In the genomic region with DNA sequence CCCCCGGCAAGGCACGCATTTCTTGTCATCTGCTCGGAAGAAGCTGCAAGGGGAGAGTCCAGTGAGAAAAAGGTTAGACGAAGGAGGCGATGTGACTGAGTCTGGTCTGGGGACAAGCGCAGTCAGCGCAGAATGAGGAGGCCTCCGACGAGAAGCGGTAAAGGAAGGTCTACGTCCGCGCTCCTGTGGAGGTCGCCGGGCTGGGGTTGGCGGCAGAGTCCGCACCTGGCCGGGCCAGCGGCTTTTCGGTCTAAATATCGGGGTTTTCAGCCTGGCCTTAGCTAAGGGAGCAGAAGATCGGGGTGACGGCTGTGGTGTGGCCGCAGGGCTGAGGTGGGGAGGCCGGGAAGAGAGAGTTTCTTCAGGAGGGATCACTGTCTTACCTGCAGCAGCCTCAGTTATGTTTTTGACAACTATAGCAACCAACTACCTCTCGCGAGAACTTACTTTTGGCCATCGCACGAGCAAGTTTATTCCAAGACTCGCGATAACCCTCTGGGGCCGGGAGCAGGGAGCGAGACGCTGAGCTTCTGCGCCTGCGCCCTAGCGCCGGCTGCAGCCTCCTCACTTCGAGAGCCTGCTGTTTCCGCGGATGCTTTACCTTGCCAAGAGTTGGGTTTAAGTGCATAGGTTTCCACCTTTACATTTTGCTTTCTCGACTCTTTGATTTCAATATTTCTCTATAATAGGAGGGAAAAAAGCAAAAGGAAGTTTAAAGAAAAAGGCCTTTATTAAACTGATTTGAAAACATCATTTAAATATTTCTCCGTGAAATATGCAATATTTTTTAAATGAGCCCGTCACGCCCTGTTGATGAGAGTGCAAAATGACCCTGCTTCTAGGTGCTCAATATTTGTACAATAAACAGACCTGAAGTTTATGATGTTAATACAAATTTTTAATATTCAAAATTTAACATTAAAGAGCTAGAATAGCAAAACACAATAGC, we compare ENCODE assay signal across 8 cellular contexts. TPM values are rescaled to one million over a fixed set of nuclear protein-coding genes. Genes with fewer than 3 reads are reported as not detected.
A peak's percentile ranks its signal among the peaks of the same experiment; 100 is the strongest.
DNase-seq lines count a peak whose midpoint lies in the region; ATAC-seq and TF ChIP-seq lines count a peak whose summit lies in the region.

A gene (minus strand): TSS at position 534 of the 949 bp plus-strand sequence. CDS start 4,068 bp downstream, outside the sequence.

- DNase-seq in NCI-H226 (peak; percentile 89), activated B cell treated with CpG ODN at 0.5 μM for 24 hours (peak; percentile 77), caudate nucleus (lab: John Stamatoyannopoulos, UW) (peak in 59 of 61 donors; percentile 48 to 95 (median 82)), inferior parietal cortex (ENCODE audit: extremely low spot score) (peak; percentile 91), smooth muscle cell (lab: John Stamatoyannopoulos, UW; ENCODE audit: unreplicated experiment) (peak; percentile 62)

- WGBS in smooth muscle cell (ENCODE audit: low lambda C conversion rate) = 4% methylated on average over 45 of the region's 45 CpGs

- H3K4me1 Mint-ChIP-seq in activated B cell treated with CpG ODN at 0.5 μM for 24 hours = peaks cover 14% of the 10 kb centered on the region

- peak within 1 kb of the TSS; percentile 77 for H3K4me3 ChIP-seq in ACC112 (ENCODE audit: low read depth, low read length)
- H3K4me3 ChIP-seq in smooth muscle cell = peak within 1 kb of the TSS; percentile 82

- intact Hi-C loops in activated B cell treated with CpG ODN at 0.5 μM for 24 hours (cut with micrococcal nuclease) = loop anchor here (1.0 to 2.0 kb wide), 3 partner anchors 56 to 111 kb away; a partner anchor contains a TSS

- H3K36me3 Mint-ChIP-seq in activated B cell treated with CpG ODN at 0.5 μM for 24 hours (ENCODE audit: low read depth) = peaks cover 7% of the 10 kb centered on the region

- H3K9me3 ChIP-seq in smooth muscle cell (replicated peaks; ENCODE audit: low read depth) = peaks cover 4% of the 10 kb centered on the region

- H3K4me3 Mint-ChIP-seq in activated B cell treated with CpG ODN at 0.5 μM for 24 hours = peak within 1 kb of the TSS; percentile 97

- no peak within 1 kb of the TSS for H3K27ac ChIP-seq in ACC112 (ENCODE audit: low read depth, low read length)
- peak within 1 kb of the TSS; percentile 42 for H3K27ac ChIP-seq in caudate nucleus (ENCODE audit: low read depth, low read length)
- peak within 1 kb of the TSS; percentile 77 for H3K27ac ChIP-seq in smooth muscle cell (ENCODE audit: low read depth)

- H3K79me2 ChIP-seq in ACC112 (ENCODE audit: control insufficient read depth, insufficient read depth, low read length, unreplicated experiment) = no peaks in the 10 kb centered on the region
- no peaks in the 10 kb centered on the region for H3K79me2 ChIP-seq in smooth muscle cell (ENCODE audit: low read depth)

- H3K9me3 Mint-ChIP-seq in activated B cell treated with CpG ODN at 0.5 μM for 24 hours = no peaks in the 10 kb centered on the region

- POLR2A ChIA-PET in activated B cell treated with CpG ODN at 0.5 μM for 24 hours (lab: Charles Lee) = interaction anchor here (0.6 to 2.6 kb wide), 4 partner anchors 54 to 507 kb away, joined by 3 to 10 read pairs (median 6); a partner anchor contains a TSS

- H3K36me3 ChIP-seq in ACC112 (ENCODE audit: insufficient read depth, low read length) (peaks cover 3% of the 10 kb centered on the region), smooth muscle cell (ENCODE audit: low read depth) (no peaks in the 10 kb centered on the region)

- peaks cover 5% of the 10 kb centered on the region for H3F3A ChIP-seq in smooth muscle cell (ENCODE audit: low read depth)

- H3K9ac ChIP-seq in smooth muscle cell (ENCODE audit: low read depth) = peak within 1 kb of the TSS; percentile 94

- no peaks in the 10 kb centered on the region for H4K20me1 ChIP-seq in smooth muscle cell (ENCODE audit: low read depth)

- H3K27me3 ChIP-seq in ACC112 (ENCODE audit: insufficient read depth, low read length) = no peaks in the 10 kb centered on the region
- H3K27me3 ChIP-seq in smooth muscle cell (ENCODE audit: low read depth) = peaks cover 35% of the 10 kb centered on the region

- H3K4me2 ChIP-seq in smooth muscle cell = peak within 1 kb of the TSS; percentile 96

- ATAC-seq in GM18907 (IDR thresholded peaks at IDR 0.05; ENCODE audit: unreplicated experiment) = peak; percentile 96
- peak; percentile 88 for ATAC-seq in HG03159 (IDR thresholded peaks at IDR 0.05; ENCODE audit: unreplicated experiment)
- peak; percentile 98 for ATAC-seq in activated B cell treated with CpG ODN at 0.5 μM for 24 hours (ENCODE audit: low read depth)

- TF ChIP-seq CTCF in activated B cell treated with CpG ODN at 0.5 μM for 24 hours (IDR thresholded peaks at IDR 0.05) (no peak), smooth muscle cell (IDR thresholded peaks at IDR 0.05; ENCODE audit: borderline replicate concordance, insufficient read depth, poor library complexity, severe bottlenecking) (no peak)

- CTCF ChIA-PET in activated B cell treated with CpG ODN at 0.5 μM for 24 hours (lab: Charles Lee) = interaction anchor here (1.5 kb wide), 1 partner anchor 261 kb away, joined by 3 read pairs; no protein-coding TSS in a partner anchor

- H3K4me1 ChIP-seq in ACC112 (ENCODE audit: control insufficient read depth, insufficient read depth, low read length, unreplicated experiment) = peaks cover 4% of the 10 kb centered on the region
- H3K4me1 ChIP-seq in smooth muscle cell (ENCODE audit: low read depth) = peaks cover 7% of the 10 kb centered on the region

- peaks cover 2% of the 10 kb centered on the region for H3K27me3 Mint-ChIP-seq in activated B cell treated with CpG ODN at 0.5 μM for 24 hours

- H2AFZ ChIP-seq in ACC112 (ENCODE audit: low read length, unreplicated experiment) (peak within 1 kb of the TSS; percentile 91), smooth muscle cell (ENCODE audit: low read depth) (peak within 1 kb of the TSS; percentile 94)

- peak within 1 kb of the TSS; percentile 91 for H3K27ac Mint-ChIP-seq in activated B cell treated with CpG ODN at 0.5 μM for 24 hours

RNA-seq across cellular contexts. Expression of the gene that starts here (rescaled TPM):
- total RNA-seq in activated B cell treated with CpG ODN at 0.5 μM for 24 hours = 1.2 and 1.7 TPM in 2 replicates
- 0.22 and 0.31 TPM in 2 replicates for total RNA-seq in smooth muscle cell
- polyA plus RNA-seq in smooth muscle cell = 0.08 and 0.41 TPM in 2 replicates

Comparison
In these comparisons a context has a peak if more than half of its experiments do, and no peak if none do; other contexts are left out.
1. Peak in DNase-seq, H3K4me3 ChIP-seq, H3K27ac ChIP-seq, H3K9ac ChIP-seq and H3K4me2 ChIP-seq in smooth muscle cell; RNA of the gene not detected or under 1 TPM.